Comparison of ENCODE assay signal across 23 cellular contexts in genomic region chr13:25692156-25692555, GRCh38.
DNase-seq lines count a peak whose midpoint lies in the region; TF ChIP-seq lines count a peak whose summit lies in the region.
"Had no signal": no experiment of that assay in that cellular context is flagged by ENCODE, and none has a peak within 500 bp of the region (broad histone marks: within the 10 kb centered on the region; RNA-seq: fewer than 3 reads in every experiment).

No MANE protein-coding gene starts in this region.

- H3K27me3 Mint-ChIP-seq in CD8-positive, alpha-beta memory T cell: peaks cover 7 to 13% of the 10 kb centered on the region in 2 donors

- H3K9me3 Mint-ChIP-seq in CD8-positive, alpha-beta memory T cell: peaks cover 0 to 2% (median 0%) of the 10 kb centered on the region in 5 donors
- H3K9me3 Mint-ChIP-seq: activated CD8-positive, alpha-beta T cell treated with anti-CD3 and anti-CD28 coated beads for 36 hours; stimulated activated naive CD8-positive, alpha-beta T cell treated with anti-CD3 and anti-CD28 coated beads, Interleukin-15, Interleukin-2, amounts not matched to agents 100 ng/mL and 50 ng/mL, for 24 hours had no signal

- no peak overlapping the region for H3K27ac ChIP-seq in esophagus muscularis mucosa (replicated peaks in 1 of 4)
- H3K27ac ChIP-seq in CD8-positive, alpha-beta memory T cell (ENCODE audit: low read depth, low read length): no peak overlapping the region
- H3K27ac ChIP-seq: adrenal gland, coronary artery, thyroid gland had no signal

- no peak for TF ChIP-seq POLR2A in esophagus muscularis mucosa (IDR thresholded peaks at IDR 0.05; ENCODE audit: low read depth)

- no peak for TF ChIP-seq EP300 in esophagus muscularis mucosa (IDR thresholded peaks at IDR 0.05)

- DNase-seq in NCI-H146 (lab: John Stamatoyannopoulos, UW): peak; percentile 61
- DNase-seq in SK-N-DZ (ENCODE audit: low spot score): peak; percentile 9
- peak; percentile 58 for DNase-seq in islet precursor cell
- peak; percentile 38 for DNase-seq in skeletal muscle cell (ENCODE audit: low read depth)
- no peak for DNase-seq in occipital lobe (lab: John Stamatoyannopoulos, UW)
- no peak for DNase-seq in esophagus muscularis mucosa (ENCODE audit: extremely low spot score)
- DNase-seq in CD8-positive, alpha-beta memory T cell: no peak
- no peak for DNase-seq in Kasumi-1 (lab: John Stamatoyannopoulos, UW)
- DNase-seq: activated CD8-positive, alpha-beta T cell treated with anti-CD3 and anti-CD28 coated beads for 36 hours; activated gamma-delta T cell; activated T-cell treated with anti-CD3 and anti-CD28 coated beads for 4 hours; adrenal gland; CD4-positive, alpha-beta memory T cell; HFFc6; left colon; NCI-H524 treated with DMSO at 0.1 percent for 48 hours; stimulated activated CD4-positive, alpha-beta T cell treated with anti-CD3 and anti-CD28 coated beads, Interleukin-12 subunit alpha, Interleukin-12 subunit beta, amount 100 ng/mL, for 4 hours; T1000; thyroid gland had no signal

- H3K27me3 ChIP-seq in esophagus muscularis mucosa: no peaks in the 10 kb centered on the region
- no peaks in the 10 kb centered on the region for H3K27me3 ChIP-seq in CD8-positive, alpha-beta memory T cell (ENCODE audit: insufficient read depth, low read length, poor library complexity, severe bottlenecking)
- H3K27me3 ChIP-seq: adrenal gland, thyroid gland had no signal

- H3K4me3 ChIP-seq in skeletal muscle cell (ENCODE audit: low read depth, low read length) (no peak overlapping the region), esophagus muscularis mucosa (no peak overlapping the region)
- no peak overlapping the region for H3K4me3 ChIP-seq in CD8-positive, alpha-beta memory T cell (ENCODE audit: low read length)
- H3K4me3 ChIP-seq: adrenal gland, coronary artery, GM12878, thyroid gland had no signal

- WGBS in esophagus muscularis mucosa: 51% methylated on average over 6 of the region's 6 CpGs

- H3K9me3 ChIP-seq in esophagus muscularis mucosa: no peaks in the 10 kb centered on the region
- H3K9me3 ChIP-seq in CD8-positive, alpha-beta memory T cell (ENCODE audit: low read length): no peaks in the 10 kb centered on the region
- H3K9me3 ChIP-seq: adrenal gland, thyroid gland had no signal

- H3K36me3 ChIP-seq in esophagus muscularis mucosa: no peaks in the 10 kb centered on the region
- H3K36me3 ChIP-seq in CD8-positive, alpha-beta memory T cell (ENCODE audit: insufficient read depth, low read length): no peaks in the 10 kb centered on the region
- H3K36me3 ChIP-seq: adrenal gland, thyroid gland had no signal

- H3K27ac Mint-ChIP-seq in CD8-positive, alpha-beta memory T cell: no peak overlapping the region
- H3K27ac Mint-ChIP-seq: activated CD8-positive, alpha-beta T cell treated with anti-CD3 and anti-CD28 coated beads for 36 hours; CD4-positive, alpha-beta memory T cell; HFFc6; mesothelial cell of epicardium; stimulated activated naive CD8-positive, alpha-beta T cell treated with anti-CD3 and anti-CD28 coated beads, Interleukin-15, Interleukin-2, amounts not matched to agents 100 ng/mL and 50 ng/mL, for 24 hours had no signal

- no peaks in the 10 kb centered on the region for H3K4me1 Mint-ChIP-seq in CD8-positive, alpha-beta memory T cell
- H3K4me1 Mint-ChIP-seq: CD4-positive, alpha-beta memory T cell had no signal

- intact Hi-C loops in esophagus muscularis mucosa (cut with DNase I): no loop called here

- no peak overlapping the region for H3K4me3 Mint-ChIP-seq in CD8-positive, alpha-beta memory T cell
- H3K4me3 Mint-ChIP-seq: activated CD8-positive, alpha-beta T cell treated with anti-CD3 and anti-CD28 coated beads for 36 hours; CD4-positive, alpha-beta memory T cell; HFFc6; mesothelial cell of epicardium; stimulated activated naive CD8-positive, alpha-beta T cell treated with anti-CD3 and anti-CD28 coated beads, Interleukin-15, Interleukin-2, amounts not matched to agents 100 ng/mL and 50 ng/mL, for 24 hours had no signal

- H3K4me1 ChIP-seq in esophagus muscularis mucosa: peaks cover 0 to 7% (median 6%) of the 10 kb centered on the region in 4 donors
- no peaks in the 10 kb centered on the region for H3K4me1 ChIP-seq in CD8-positive, alpha-beta memory T cell (ENCODE audit: insufficient read depth, low read length)
- H3K4me1 ChIP-seq: adrenal gland had no signal

- CTCF ChIA-PET in CD8-positive, alpha-beta memory T cell (lab: Charles Lee): no interaction called here

- no peak for TF ChIP-seq CTCF in esophagus muscularis mucosa (IDR thresholded peaks at IDR 0.05)

- peaks cover 0 to 2% (median 0%) of the 10 kb centered on the region in 3 donors for H3K36me3 Mint-ChIP-seq in CD8-positive, alpha-beta memory T cell
- H3K36me3 Mint-ChIP-seq: CD4-positive, alpha-beta memory T cell had no signal

- POLR2A ChIA-PET in CD8-positive, alpha-beta memory T cell (lab: Charles Lee): no interaction called here

Comparison
In these comparisons a context has a peak if more than half of its experiments do, and no peak if none do; other contexts are left out.
1. DNase-seq: peak in NCI-H146 (single experiment), SK-N-DZ (single experiment), islet precursor cell (single experiment) and skeletal muscle cell (single experiment); none in occipital lobe (single experiment), esophagus muscularis mucosa (single experiment), CD8-positive, alpha-beta memory T cell (0 of 5) and Kasumi-1 (0 of 2).